11 cellular contexts compared by ENCODE assay signal in the genomic region with DNA sequence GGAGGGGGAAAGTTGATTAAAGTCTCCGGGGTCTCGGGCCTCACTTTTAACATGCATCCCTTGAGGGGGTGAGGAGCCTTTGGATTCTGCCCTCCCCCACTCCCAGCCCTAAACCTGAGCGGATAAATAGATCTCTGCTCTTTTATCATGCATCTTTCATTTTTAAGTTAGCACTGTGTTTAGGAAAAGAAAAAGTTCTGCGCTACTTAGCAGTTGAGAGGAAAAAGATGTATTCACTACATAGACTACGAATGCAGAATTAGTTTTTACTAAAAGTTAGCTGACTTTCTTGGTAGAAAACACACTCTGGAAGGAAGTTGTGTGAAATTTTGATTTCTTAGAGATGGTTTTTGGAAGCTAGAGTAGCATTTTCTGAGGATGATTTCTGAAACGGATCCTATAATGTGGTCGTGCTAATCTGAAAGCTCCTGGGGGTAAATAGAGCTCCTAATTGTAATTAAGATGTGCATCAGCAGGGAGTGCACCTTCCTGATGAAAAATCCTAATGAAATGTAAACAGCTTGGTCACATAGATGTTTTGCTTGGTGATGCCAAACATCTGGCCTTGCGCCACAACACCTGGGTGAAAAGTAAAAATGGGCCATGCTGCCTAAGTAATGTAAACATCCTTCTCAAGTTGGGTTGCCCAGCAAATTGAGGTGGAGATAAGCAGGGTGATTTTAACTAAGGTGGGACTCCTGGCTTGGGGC. TPM values are rescaled to one million over a fixed set of nuclear protein-coding genes. Genes with fewer than 3 reads are reported as not detected.
DNase-seq lines count a peak whose midpoint lies in the region; ATAC-seq and FAIRE-seq lines count a peak whose summit lies in the region.
"Had no signal": no experiment of that assay in that cellular context is flagged by ENCODE, and none has a peak within 500 bp of the region (broad histone marks: within the 10 kb centered on the region; RNA-seq: fewer than 3 reads in every experiment).

No MANE protein-coding gene starts in this region.

- no peaks in the 10 kb centered on the region for H3K9me3 ChIP-seq in stomach smooth muscle (ENCODE audit: control insufficient read depth in 2 of 2, low read length in 2 of 2)
- no peaks in the 10 kb centered on the region for H3K9me3 ChIP-seq in small intestine (ENCODE audit: control insufficient read depth, low read depth)

- 19 to 33% (median 25%) methylated on average over 8 of the region's 8 CpGs for WGBS in small intestine, 3 donors

- no peaks in the 10 kb centered on the region for H3K9me3 Mint-ChIP-seq in T-helper 2 cell treated with Interferon-gamma antibody and Interleukin-4, amounts not matched to agents 5 μg/mL and 100 μg/mL, for 36 hours
- H3K9me3 Mint-ChIP-seq in activated naive CD8-positive, alpha-beta T cell treated with anti-CD3 and anti-CD28 coated beads, Interleukin-2, amount 10 ng/mL, durations not matched to agents 7 days and 5 days = no peaks in the 10 kb centered on the region
- H3K9me3 Mint-ChIP-seq: dendritic cell treated with granulocyte-macrophage colony-stimulating factor and Interleukin-4, amounts not matched to agents 40 ng/mL and 50 ng/mL, for 4 days had no signal

- peak overlapping the region; percentile 78 for H3K27ac ChIP-seq in stomach smooth muscle (ENCODE audit: low read length)
- H3K27ac ChIP-seq in small intestine (ENCODE audit: low read depth in 1 of 2, low read length in 1 of 2) = no peak overlapping the region

- H3K4me1 ChIP-seq in stomach smooth muscle (ENCODE audit: control insufficient read depth, insufficient read depth, low read length) = peaks cover 16% of the 10 kb centered on the region
- H3K4me1 ChIP-seq in small intestine (ENCODE audit: control insufficient read depth in 2 of 2, insufficient read depth in 1 of 2, low read depth in 1 of 2, low read length in 1 of 2) = peaks cover 2 to 14% of the 10 kb centered on the region in 2 donors

- no peak for ATAC-seq in activated naive CD8-positive, alpha-beta T cell treated with anti-CD3 and anti-CD28 coated beads, Interleukin-2, amount 10 ng/mL, durations not matched to agents 7 days and 5 days (ENCODE audit: low read depth)
- no peak for ATAC-seq in HG02610 (IDR thresholded peaks at IDR 0.05; ENCODE audit: unreplicated experiment)

- H3K4me3 Mint-ChIP-seq in T-helper 2 cell treated with Interferon-gamma antibody and Interleukin-4, amounts not matched to agents 5 μg/mL and 100 μg/mL, for 36 hours = peak overlapping the region; percentile 68
- H3K4me3 Mint-ChIP-seq in activated naive CD8-positive, alpha-beta T cell treated with anti-CD3 and anti-CD28 coated beads, Interleukin-2, amount 10 ng/mL, durations not matched to agents 7 days and 5 days = peak overlapping the region; percentile 17

- H3K27me3 ChIP-seq in stomach smooth muscle (ENCODE audit: control insufficient read depth in 1 of 2, insufficient read depth in 2 of 2, low read length in 2 of 2) = no peaks in the 10 kb centered on the region
- H3K27me3 ChIP-seq in small intestine (ENCODE audit: control insufficient read depth in 2 of 2, insufficient read depth in 2 of 2, low read length in 2 of 2) = peaks cover 0 to 4% of the 10 kb centered on the region in 2 donors

- DNase-seq in T-helper 2 cell treated with Interferon-gamma antibody and Interleukin-4, amounts not matched to agents 5 μg/mL and 100 μg/mL, for 36 hours (ENCODE audit: low spot score) = no peak
- no peak for DNase-seq in T-helper 2 cell
- DNase-seq in activated naive CD8-positive, alpha-beta T cell treated with anti-CD3 and anti-CD28 coated beads, Interleukin-2, amount 10 ng/mL, durations not matched to agents 7 days and 5 days = no peak
- DNase-seq in small intestine = no peak
- DNase-seq in dermis blood vessel endothelial cell = no peak
- DNase-seq: NCI-H526 treated with DMSO at 0.1 percent for 48 hours had no signal

- POLR2A ChIA-PET in activated naive CD8-positive, alpha-beta T cell treated with anti-CD3 and anti-CD28 coated beads, Interleukin-2, amount 10 ng/mL, durations not matched to agents 7 days and 5 days (lab: Charles Lee) = no interaction called here

- H3K36me3 Mint-ChIP-seq in T-helper 2 cell treated with Interferon-gamma antibody and Interleukin-4, amounts not matched to agents 5 μg/mL and 100 μg/mL, for 36 hours (ENCODE audit: low read depth) = no peaks in the 10 kb centered on the region
- H3K36me3 Mint-ChIP-seq in activated naive CD8-positive, alpha-beta T cell treated with anti-CD3 and anti-CD28 coated beads, Interleukin-2, amount 10 ng/mL, durations not matched to agents 7 days and 5 days = no peaks in the 10 kb centered on the region
- H3K36me3 Mint-ChIP-seq: CD4-positive, CD25-positive, alpha-beta regulatory T cell had no signal

- no peak overlapping the region for H3K27ac Mint-ChIP-seq in T-helper 2 cell treated with Interferon-gamma antibody and Interleukin-4, amounts not matched to agents 5 μg/mL and 100 μg/mL, for 36 hours
- no peak overlapping the region for H3K27ac Mint-ChIP-seq in activated naive CD8-positive, alpha-beta T cell treated with anti-CD3 and anti-CD28 coated beads, Interleukin-2, amount 10 ng/mL, durations not matched to agents 7 days and 5 days
- H3K27ac Mint-ChIP-seq: CD4-positive, CD25-positive, alpha-beta regulatory T cell; dendritic cell treated with granulocyte-macrophage colony-stimulating factor and Interleukin-4, amounts not matched to agents 40 ng/mL and 50 ng/mL, for 4 days had no signal

- H3K4me3 ChIP-seq in stomach smooth muscle (ENCODE audit: low read length in 2 of 2) (peak overlapping the region; percentile 87 to 89), small intestine (ENCODE audit: low read depth in 1 of 2, low read length in 2 of 2) (peak overlapping the region in 1 of 2 donors; percentile 64)

- peaks cover 16% of the 10 kb centered on the region for H3K4me1 Mint-ChIP-seq in T-helper 2 cell treated with Interferon-gamma antibody and Interleukin-4, amounts not matched to agents 5 μg/mL and 100 μg/mL, for 36 hours (ENCODE audit: low read depth)
- H3K4me1 Mint-ChIP-seq in activated naive CD8-positive, alpha-beta T cell treated with anti-CD3 and anti-CD28 coated beads, Interleukin-2, amount 10 ng/mL, durations not matched to agents 7 days and 5 days = peaks cover 10% of the 10 kb centered on the region

- FAIRE-seq in islet of Langerhans (lab: Jason Lieb, UNC) = peak; percentile 86
- no peak for FAIRE-seq in small intestine (lab: Jason Lieb, UNC)

- H3K36me3 ChIP-seq in stomach smooth muscle (ENCODE audit: control insufficient read depth in 2 of 2, insufficient read depth in 2 of 2, low read length in 2 of 2) (no peaks in the 10 kb centered on the region), small intestine (ENCODE audit: control insufficient read depth in 2 of 2, insufficient read depth in 2 of 2, low read length in 2 of 2) (no peaks in the 10 kb centered on the region)

- peaks cover 81% of the 10 kb centered on the region for H3K27me3 Mint-ChIP-seq in T-helper 2 cell treated with Interferon-gamma antibody and Interleukin-4, amounts not matched to agents 5 μg/mL and 100 μg/mL, for 36 hours (ENCODE audit: low read depth)
- H3K27me3 Mint-ChIP-seq in activated naive CD8-positive, alpha-beta T cell treated with anti-CD3 and anti-CD28 coated beads, Interleukin-2, amount 10 ng/mL, durations not matched to agents 7 days and 5 days = peaks cover 70% of the 10 kb centered on the region

- peak overlapping the region; percentile 68 to 84 for H3K9ac ChIP-seq in stomach smooth muscle (ENCODE audit: low read length in 2 of 2)

RNA-seq across cellular contexts. Expression of gene ROR1, which starts 1.8 kb away (rescaled TPM):
- not detected for total RNA-seq in activated naive CD8-positive, alpha-beta T cell treated with anti-CD3 and anti-CD28 coated beads, Interleukin-2, amount 10 ng/mL, durations not matched to agents 7 days and 5 days
- polyA plus RNA-seq in small intestine = 1 to 10 TPM in 1 of 3 donors, under 1 TPM in 1, not detected in 1; 0.22 to 3.6 TPM
- 0.17 and 0.84 TPM in 2 replicates for total RNA-seq in dermis blood vessel endothelial cell
- total RNA-seq: CD4-positive, CD25-positive, alpha-beta regulatory T cell had no signal
- polyA plus RNA-seq: CD4-positive, CD25-positive, alpha-beta regulatory T cell had no signal
